Comparison of ENCODE assay signal across 1 cellular context in the genomic region with DNA sequence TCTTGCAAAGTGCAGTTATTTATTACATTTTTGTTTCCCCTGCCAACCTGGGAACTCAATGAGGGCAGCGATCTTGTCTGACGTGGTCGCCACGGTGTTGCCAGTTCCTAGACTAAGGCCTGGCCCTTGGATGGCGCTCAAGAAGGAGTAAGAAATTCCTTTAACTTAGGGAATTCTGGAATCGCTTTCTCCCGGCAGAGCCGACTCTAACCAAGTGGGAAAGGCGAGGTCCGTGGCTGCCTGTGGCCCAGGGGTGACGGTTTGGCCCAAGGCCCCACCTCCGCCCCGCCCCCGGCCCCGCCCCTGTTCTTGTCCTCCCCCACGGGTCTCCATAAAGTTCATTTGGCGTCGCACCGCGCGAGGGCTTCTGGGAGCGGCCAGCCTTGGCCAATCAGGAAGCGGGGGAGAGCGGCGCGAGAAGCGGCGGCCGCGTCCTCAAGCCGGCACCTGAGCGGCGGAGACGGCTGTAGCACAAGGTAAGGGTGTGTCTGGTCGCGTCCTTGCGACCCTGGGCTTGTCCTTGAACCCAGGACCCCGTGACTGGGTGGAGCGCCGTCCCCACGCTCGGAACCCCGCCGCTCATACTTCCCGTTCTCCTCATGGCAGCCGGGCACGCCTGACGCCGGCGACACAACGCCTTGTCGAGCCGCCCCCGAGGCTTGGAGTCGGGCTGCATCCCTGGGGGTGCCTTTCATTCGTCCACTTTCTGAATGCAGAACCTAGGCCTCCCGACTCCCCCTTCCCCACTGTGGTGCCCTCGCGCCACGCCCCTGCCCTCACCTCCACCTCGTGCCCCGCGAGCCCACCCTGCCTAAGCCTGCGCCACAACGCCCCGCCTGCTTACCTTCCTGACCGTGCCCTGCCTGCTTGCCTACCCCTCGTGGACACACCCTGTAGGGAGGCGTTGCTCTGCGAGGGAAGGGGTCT.
A peak's percentile ranks its signal among the peaks of the same experiment; 100 is the strongest.
TF ChIP-seq lines count a peak whose summit lies in the region.

Gene NUP93 (plus strand): TSS at position 394 of the 927 bp plus-strand sequence. CDS start 18,119 bp downstream, outside the sequence.

TF ChIP-seq in HepG2, 621 proteins besides CTCF, POLR2A, EP300 and RAD21 (continued from another document and continues in another):
- TF ChIP-seq, protein P1, sequence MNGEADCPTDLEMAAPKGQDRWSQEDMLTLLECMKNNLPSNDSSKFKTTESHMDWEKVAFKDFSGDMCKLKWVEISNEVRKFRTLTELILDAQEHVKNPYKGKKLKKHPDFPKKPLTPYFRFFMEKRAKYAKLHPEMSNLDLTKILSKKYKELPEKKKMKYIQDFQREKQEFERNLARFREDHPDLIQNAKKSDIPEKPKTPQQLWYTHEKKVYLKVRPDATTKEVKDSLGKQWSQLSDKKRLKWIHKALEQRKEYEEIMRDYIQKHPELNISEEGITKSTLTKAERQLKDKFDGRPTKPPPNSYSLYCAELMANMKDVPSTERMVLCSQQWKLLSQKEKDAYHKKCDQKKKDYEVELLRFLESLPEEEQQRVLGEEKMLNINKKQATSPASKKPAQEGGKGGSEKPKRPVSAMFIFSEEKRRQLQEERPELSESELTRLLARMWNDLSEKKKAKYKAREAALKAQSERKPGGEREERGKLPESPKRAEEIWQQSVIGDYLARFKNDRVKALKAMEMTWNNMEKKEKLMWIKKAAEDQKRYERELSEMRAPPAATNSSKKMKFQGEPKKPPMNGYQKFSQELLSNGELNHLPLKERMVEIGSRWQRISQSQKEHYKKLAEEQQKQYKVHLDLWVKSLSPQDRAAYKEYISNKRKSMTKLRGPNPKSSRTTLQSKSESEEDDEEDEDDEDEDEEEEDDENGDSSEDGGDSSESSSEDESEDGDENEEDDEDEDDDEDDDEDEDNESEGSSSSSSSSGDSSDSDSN (CRISPR knock-in tag; IDR thresholded peaks at IDR 0.05), result peak; percentile 52; the same call in 1 of the 2 replicates
- peak; percentile 55; the same call in 1 of the 2 replicates for TF ChIP-seq ZBTB20 (CRISPR knock-in tag; IDR thresholded peaks at IDR 0.05; ENCODE audit: borderline replicate concordance, low read depth)
- no peak for TF ChIP-seq FLYWCH1 (CRISPR knock-in tag; IDR thresholded peaks at IDR 0.05)
- TF ChIP-seq MAFK (conservative IDR thresholded peaks at IDR 0.05 in 1 of 2, IDR thresholded peaks at IDR 0.05 in 1 of 2; ENCODE audit: low read length in 2 of 2), result no peak
- TF ChIP-seq HINFP (CRISPR knock-in tag; IDR thresholded peaks at IDR 0.05; ENCODE audit: low read depth), result no peak
- peak; percentile 74; the same call in 1 of the 2 replicates for TF ChIP-seq ZFX (CRISPR knock-in tag; IDR thresholded peaks at IDR 0.05; ENCODE audit: low read depth)
- 0 out of 2 replicates have a peak, but pooled peaks have one; percentile 63 for TF ChIP-seq PHF21A (CRISPR knock-in tag; IDR thresholded peaks at IDR 0.05)
- TF ChIP-seq TBL1XR1 (IDR thresholded peaks at IDR 0.05; ENCODE audit: borderline replicate concordance, low read length, partially characterized antibody), result peak; percentile 46
- peak; percentile 48; the same call in 1 of the 2 replicates for TF ChIP-seq SOX13 (IDR thresholded peaks at IDR 0.05)
- TF ChIP-seq SOX13 (CRISPR knock-in tag; conservative IDR thresholded peaks at IDR 0.05 in 1 of 2, IDR thresholded peaks at IDR 0.05 in 1 of 2), result peak in 1 of 2 experiments; percentile 48; a peak in 2 of 4 replicates
- no peak for TF ChIP-seq ELF4 (CRISPR knock-in tag; IDR thresholded peaks at IDR 0.05; ENCODE audit: borderline replicate concordance)
- peak; percentile 92 for TF ChIP-seq PHF8 (CRISPR knock-in tag; IDR thresholded peaks at IDR 0.05)
- TF ChIP-seq ZNF350 (CRISPR knock-in tag; IDR thresholded peaks at IDR 0.05; ENCODE audit: borderline replicate concordance, low read depth), result no peak; the same call in none of the 2 replicates
- TF ChIP-seq, protein P2, sequence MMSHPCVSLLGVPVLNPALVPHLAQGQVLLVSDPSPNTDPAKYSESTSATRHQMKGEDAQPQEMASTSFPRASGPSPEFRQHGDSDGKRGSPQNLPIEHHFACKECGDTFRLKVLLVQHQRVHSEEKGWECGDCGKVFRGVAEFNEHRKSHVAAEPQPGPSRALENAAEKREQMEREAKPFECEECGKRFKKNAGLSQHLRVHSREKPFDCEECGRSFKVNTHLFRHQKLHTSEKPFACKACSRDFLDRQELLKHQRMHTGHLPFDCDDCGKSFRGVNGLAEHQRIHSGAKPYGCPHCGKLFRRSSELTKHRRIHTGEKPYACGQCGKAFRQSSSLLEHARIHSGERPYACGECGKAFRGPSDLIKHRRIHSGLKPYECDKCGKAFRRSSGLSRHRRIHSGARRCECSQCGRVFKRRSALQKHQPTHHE (CRISPR knock-in tag; IDR thresholded peaks at IDR 0.05; ENCODE audit: borderline replicate concordance), result no peak
- no peak for TF ChIP-seq IKZF1 (IDR thresholded peaks at IDR 0.05)
- TF ChIP-seq ATF5 (CRISPR knock-in tag; IDR thresholded peaks at IDR 0.05; ENCODE audit: low read depth), result peak; percentile 65; the same call in 1 of the 2 replicates
- TF ChIP-seq ESRRA (CRISPR knock-in tag; IDR thresholded peaks at IDR 0.05; ENCODE audit: low read depth), result no peak
- 0 out of 2 replicates have a peak, but pooled peaks have one; percentile 59 for TF ChIP-seq ZNF761 (CRISPR knock-in tag; conservative IDR thresholded peaks at IDR 0.05)
- peak; percentile 94 for TF ChIP-seq NFYB (CRISPR knock-in tag; IDR thresholded peaks at IDR 0.05)
- peak; percentile 71 for TF ChIP-seq HNRNPLL (IDR thresholded peaks at IDR 0.05; ENCODE audit: low read depth, low read length, poor library complexity, severe bottlenecking)
- TF ChIP-seq ARHGAP35 (CRISPR knock-in tag; IDR thresholded peaks at IDR 0.05; ENCODE audit: borderline replicate concordance), result no peak
- TF ChIP-seq, protein P3, sequence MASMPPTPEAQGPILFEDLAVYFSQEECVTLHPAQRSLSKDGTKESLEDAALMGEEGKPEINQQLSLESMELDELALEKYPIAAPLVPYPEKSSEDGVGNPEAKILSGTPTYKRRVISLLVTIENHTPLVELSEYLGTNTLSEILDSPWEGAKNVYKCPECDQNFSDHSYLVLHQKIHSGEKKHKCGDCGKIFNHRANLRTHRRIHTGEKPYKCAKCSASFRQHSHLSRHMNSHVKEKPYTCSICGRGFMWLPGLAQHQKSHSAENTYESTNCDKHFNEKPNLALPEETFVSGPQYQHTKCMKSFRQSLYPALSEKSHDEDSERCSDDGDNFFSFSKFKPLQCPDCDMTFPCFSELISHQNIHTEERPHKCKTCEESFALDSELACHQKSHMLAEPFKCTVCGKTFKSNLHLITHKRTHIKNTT (CRISPR knock-in tag; IDR thresholded peaks at IDR 0.05), result no peak
- TF ChIP-seq ZFY (CRISPR knock-in tag; IDR thresholded peaks at IDR 0.05), result peak; percentile 79
- TF ChIP-seq SATB2 (CRISPR knock-in tag; IDR thresholded peaks at IDR 0.05), result peak; percentile 45; the same call in 1 of the 2 replicates
- no peak for TF ChIP-seq NFE2 (CRISPR knock-in tag; IDR thresholded peaks at IDR 0.05)
- 0 out of 2 replicates have a peak, but pooled peaks have one; percentile 43 for TF ChIP-seq ZNF879 (CRISPR knock-in tag; IDR thresholded peaks at IDR 0.05)
- TF ChIP-seq ZNF430 (CRISPR knock-in tag; IDR thresholded peaks at IDR 0.05), result peak; percentile 50; the same call in 1 of the 2 replicates
- peak; percentile 81; the same call in 1 of the 2 replicates for TF ChIP-seq ZNF44 (CRISPR knock-in tag; IDR thresholded peaks at IDR 0.05)
- peak; percentile 62; the same call in 1 of the 2 replicates for TF ChIP-seq ATF7-NPFF (CRISPR knock-in tag; IDR thresholded peaks at IDR 0.05; ENCODE audit: low read depth)
- peak; percentile 59; the same call in 1 of the 2 replicates for TF ChIP-seq PITX1 (CRISPR knock-in tag; IDR thresholded peaks at IDR 0.05)
- no peak for TF ChIP-seq MLLT10 (CRISPR knock-in tag; IDR thresholded peaks at IDR 0.05)
- TF ChIP-seq, protein P4, sequence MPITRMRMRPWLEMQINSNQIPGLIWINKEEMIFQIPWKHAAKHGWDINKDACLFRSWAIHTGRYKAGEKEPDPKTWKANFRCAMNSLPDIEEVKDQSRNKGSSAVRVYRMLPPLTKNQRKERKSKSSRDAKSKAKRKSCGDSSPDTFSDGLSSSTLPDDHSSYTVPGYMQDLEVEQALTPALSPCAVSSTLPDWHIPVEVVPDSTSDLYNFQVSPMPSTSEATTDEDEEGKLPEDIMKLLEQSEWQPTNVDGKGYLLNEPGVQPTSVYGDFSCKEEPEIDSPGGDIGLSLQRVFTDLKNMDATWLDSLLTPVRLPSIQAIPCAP (CRISPR knock-in tag; IDR thresholded peaks at IDR 0.05; ENCODE audit: low read depth), result no peak
- TF ChIP-seq, protein P5, sequence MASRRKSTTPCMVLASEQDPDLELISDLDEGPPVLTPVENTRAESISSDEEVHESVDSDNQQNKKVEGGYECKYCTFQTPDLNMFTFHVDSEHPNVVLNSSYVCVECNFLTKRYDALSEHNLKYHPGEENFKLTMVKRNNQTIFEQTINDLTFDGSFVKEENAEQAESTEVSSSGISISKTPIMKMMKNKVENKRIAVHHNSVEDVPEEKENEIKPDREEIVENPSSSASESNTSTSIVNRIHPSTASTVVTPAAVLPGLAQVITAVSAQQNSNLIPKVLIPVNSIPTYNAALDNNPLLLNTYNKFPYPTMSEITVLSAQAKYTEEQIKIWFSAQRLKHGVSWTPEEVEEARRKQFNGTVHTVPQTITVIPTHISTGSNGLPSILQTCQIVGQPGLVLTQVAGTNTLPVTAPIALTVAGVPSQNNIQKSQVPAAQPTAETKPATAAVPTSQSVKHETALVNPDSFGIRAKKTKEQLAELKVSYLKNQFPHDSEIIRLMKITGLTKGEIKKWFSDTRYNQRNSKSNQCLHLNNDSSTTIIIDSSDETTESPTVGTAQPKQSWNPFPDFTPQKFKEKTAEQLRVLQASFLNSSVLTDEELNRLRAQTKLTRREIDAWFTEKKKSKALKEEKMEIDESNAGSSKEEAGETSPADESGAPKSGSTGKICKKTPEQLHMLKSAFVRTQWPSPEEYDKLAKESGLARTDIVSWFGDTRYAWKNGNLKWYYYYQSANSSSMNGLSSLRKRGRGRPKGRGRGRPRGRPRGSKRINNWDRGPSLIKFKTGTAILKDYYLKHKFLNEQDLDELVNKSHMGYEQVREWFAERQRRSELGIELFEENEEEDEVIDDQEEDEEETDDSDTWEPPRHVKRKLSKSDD (CRISPR knock-in tag; IDR thresholded peaks at IDR 0.05; ENCODE audit: low read depth), result peak; percentile 94
- no peak for TF ChIP-seq TBP (CRISPR knock-in tag; IDR thresholded peaks at IDR 0.05)
- no peak for TF ChIP-seq ZNF296 (CRISPR knock-in tag; conservative IDR thresholded peaks at IDR 0.05)
- TF ChIP-seq ZNF510 (CRISPR knock-in tag; IDR thresholded peaks at IDR 0.05; ENCODE audit: low read depth), result no peak
- TF ChIP-seq RBM22 (optimal IDR thresholded peaks at IDR 0.05; ENCODE audit: low read length), result no peak
- no peak for TF ChIP-seq PBX2 (CRISPR knock-in tag; IDR thresholded peaks at IDR 0.05)
- TF ChIP-seq ZSCAN22 (CRISPR knock-in tag; IDR thresholded peaks at IDR 0.05), result no peak
- TF ChIP-seq ZNF563 (CRISPR knock-in tag; IDR thresholded peaks at IDR 0.05), result peak; percentile 62; the same call in 1 of the 2 replicates
- TF ChIP-seq NR3C1 (CRISPR knock-in tag; IDR thresholded peaks at IDR 0.05), result 0 out of 2 replicates have a peak, but pooled peaks have one; percentile 30
- TF ChIP-seq GLI4 (CRISPR knock-in tag; IDR thresholded peaks at IDR 0.05; ENCODE audit: borderline replicate concordance), result no peak
- 0 out of 2 replicates have a peak, but pooled peaks have one; percentile 15 for TF ChIP-seq ZNF850 (CRISPR knock-in tag; conservative IDR thresholded peaks at IDR 0.05)
- no peak for TF ChIP-seq NFATC3 (CRISPR knock-in tag; IDR thresholded peaks at IDR 0.05)
- peak; percentile 81; the same call in 1 of the 2 replicates for TF ChIP-seq KDM5B (CRISPR knock-in tag; IDR thresholded peaks at IDR 0.05; ENCODE audit: borderline replicate concordance)
- peak; percentile 24; the same call in 1 of the 2 replicates for TF ChIP-seq SNAPC5 (CRISPR knock-in tag; IDR thresholded peaks at IDR 0.05; ENCODE audit: borderline replicate concordance)
- TF ChIP-seq MBD4 (IDR thresholded peaks at IDR 0.05; ENCODE audit: borderline replicate concordance, low read length), result no peak
- TF ChIP-seq ZNF138 (CRISPR knock-in tag; IDR thresholded peaks at IDR 0.05; ENCODE audit: low read depth), result no peak
- TF ChIP-seq ZFP82 (CRISPR knock-in tag; IDR thresholded peaks at IDR 0.05; ENCODE audit: borderline replicate concordance), result no peak
- no peak for TF ChIP-seq U2AF1 (optimal IDR thresholded peaks at IDR 0.05; ENCODE audit: low read depth, low read length)
- no peak for TF ChIP-seq AGO1 (IDR thresholded peaks at IDR 0.05; ENCODE audit: low read depth, low read length, poor library complexity, severe bottlenecking)
- TF ChIP-seq ZNF3 (CRISPR knock-in tag; IDR thresholded peaks at IDR 0.05), result 0 out of 2 replicates have a peak, but pooled peaks have one; percentile 35
- TF ChIP-seq RNF2 (conservative IDR thresholded peaks at IDR 0.05; ENCODE audit: low read depth), result peak; percentile 91
- 0 out of 2 replicates have a peak, but pooled peaks have one; percentile 29 for TF ChIP-seq RELA (CRISPR knock-in tag; IDR thresholded peaks at IDR 0.05)
- TF ChIP-seq RBAK (CRISPR knock-in tag; IDR thresholded peaks at IDR 0.05), result no peak
